1 cellular context compared by ENCODE assay signal in the genomic region with DNA sequence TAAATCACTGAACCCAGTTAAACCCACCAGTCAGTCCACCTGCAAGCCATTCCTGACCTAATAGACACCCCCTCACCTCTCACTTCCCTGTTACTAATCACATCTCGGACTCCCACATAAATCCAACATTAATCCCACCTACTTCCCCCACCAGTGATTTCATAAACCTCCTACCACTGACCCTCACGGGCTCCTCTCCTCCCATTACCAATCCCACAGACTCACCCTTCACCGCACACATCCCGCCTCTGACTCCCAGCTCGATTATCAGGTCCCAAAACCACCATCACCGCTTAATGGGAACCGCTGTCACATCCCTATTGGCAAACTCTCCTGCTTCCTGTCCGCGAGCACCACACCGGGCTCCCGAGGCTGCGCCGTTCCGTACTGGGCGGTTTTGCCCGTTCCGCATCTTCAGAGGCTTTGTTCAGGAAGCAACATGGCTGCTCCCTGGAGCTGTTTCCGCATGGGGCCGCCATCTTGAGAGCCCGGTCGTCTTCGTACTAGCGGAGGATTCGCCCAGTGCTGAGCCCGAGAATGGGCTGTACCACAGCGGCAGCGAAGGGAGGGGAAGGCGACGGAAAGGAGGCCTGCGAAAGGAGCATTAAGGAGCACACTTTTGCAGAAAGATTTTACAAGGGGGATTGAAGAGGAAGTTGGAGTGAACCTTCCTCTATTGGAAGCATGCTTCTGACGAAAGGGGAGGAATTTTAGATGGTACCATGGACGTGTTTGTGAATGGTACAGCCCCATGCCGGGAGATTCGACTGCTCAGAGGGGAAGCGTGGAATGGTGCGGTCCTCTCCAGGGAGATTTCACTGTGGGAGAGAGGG.
TF ChIP-seq lines count a peak whose summit lies in the region.

Gene ZNF300 (minus strand): TSS at position 502 of the 833 bp plus-strand sequence. CDS start 1,825 bp downstream, outside the sequence.

TF ChIP-seq in GM23338, 12 proteins besides CTCF, POLR2A, EP300 and RAD21 (continued from another document):
- TF ChIP-seq ZNF462 (CRISPR knock-in tag; IDR thresholded peaks at IDR 0.05) (no peak), ETS1 (IDR thresholded peaks at IDR 0.05) (peak; percentile 88)
